22 cellular contexts compared by ENCODE assay signal in genomic region chr19:30711296-30711695, GRCh38.
A peak's percentile ranks its signal among the peaks of the same experiment; 100 is the strongest.
DNase-seq lines count a peak whose midpoint lies in the region; ATAC-seq and TF ChIP-seq lines count a peak whose summit lies in the region.
"Had no signal": no experiment of that assay in that cellular context is flagged by ENCODE, and none has a peak within 500 bp of the region (broad histone marks: within the 10 kb centered on the region; RNA-seq: fewer than 3 reads in every experiment).

No MANE protein-coding gene starts in this region.

- peak overlapping the region; percentile 10 for H3K27ac Mint-ChIP-seq in type B pancreatic cell
- H3K27ac Mint-ChIP-seq in chondrocyte (ENCODE audit: unreplicated experiment): no peak overlapping the region
- H3K27ac Mint-ChIP-seq: activated CD4-positive, alpha-beta memory T cell treated with anti-CD3 and anti-CD28 coated beads for 36 hours; B cell had no signal

- H3K27ac ChIP-seq in foreskin keratinocyte: no peak overlapping the region
- H3K27ac ChIP-seq: 22Rv1, transverse colon had no signal

- H3K27me3 ChIP-seq in foreskin keratinocyte: no peaks in the 10 kb centered on the region
- H3K27me3 ChIP-seq: transverse colon had no signal

- TF ChIP-seq CTCF in type B pancreatic cell (conservative IDR thresholded peaks at IDR 0.05) (no peak), chondrocyte (IDR thresholded peaks at IDR 0.05) (no peak), foreskin keratinocyte (conservative IDR thresholded peaks at IDR 0.05) (no peak)

- H3K4me3 Mint-ChIP-seq in type B pancreatic cell: peak overlapping the region; percentile 76
- no peak overlapping the region for H3K4me3 Mint-ChIP-seq in chondrocyte (ENCODE audit: unreplicated experiment)
- H3K4me3 Mint-ChIP-seq: activated CD4-positive, alpha-beta memory T cell treated with anti-CD3 and anti-CD28 coated beads for 36 hours; B cell had no signal

- H3K4me1 Mint-ChIP-seq in type B pancreatic cell (ENCODE audit: unreplicated experiment) (peaks cover 33% of the 10 kb centered on the region), chondrocyte (ENCODE audit: low read depth) (no peaks in the 10 kb centered on the region)
- H3K4me1 Mint-ChIP-seq: B cell had no signal

- H3K27me3 Mint-ChIP-seq in type B pancreatic cell: peaks cover 44% of the 10 kb centered on the region
- peaks cover 33% of the 10 kb centered on the region for H3K27me3 Mint-ChIP-seq in chondrocyte (ENCODE audit: low read depth)

- no peaks in the 10 kb centered on the region for H3K36me3 Mint-ChIP-seq in type B pancreatic cell
- H3K36me3 Mint-ChIP-seq in chondrocyte (ENCODE audit: low read depth): no peaks in the 10 kb centered on the region
- H3K36me3 Mint-ChIP-seq: activated CD4-positive, alpha-beta memory T cell treated with anti-CD3 and anti-CD28 coated beads for 36 hours had no signal

- intact Hi-C loops in head of caudate nucleus (cut with DNase I): no loop called here

- H3K9me3 Mint-ChIP-seq in type B pancreatic cell: no peaks in the 10 kb centered on the region
- H3K9me3 Mint-ChIP-seq in chondrocyte (ENCODE audit: low read depth): no peaks in the 10 kb centered on the region
- H3K9me3 Mint-ChIP-seq: activated CD4-positive, alpha-beta memory T cell treated with anti-CD3 and anti-CD28 coated beads for 36 hours had no signal

- no peaks in the 10 kb centered on the region for H3K4me1 ChIP-seq in foreskin keratinocyte
- H3K4me1 ChIP-seq: transverse colon had no signal

- ATAC-seq in foreskin keratinocyte: no peak
- ATAC-seq: HepG2; left colon; right cardiac atrium; stimulated activated naive CD8-positive, alpha-beta T cell treated with anti-CD3 and anti-CD28 coated beads, Interleukin-15, Interleukin-2, amounts not matched to agents 100 U/mL and 50 U/mL, for 24 hours had no signal

- peak; percentile 66 for DNase-seq in DMS 273 (lab: John Stamatoyannopoulos, UW; ENCODE audit: unreplicated experiment)
- no peak for DNase-seq in DMS 273 treated with DMSO at 0.1 percent for 48 hours (lab: John Stamatoyannopoulos, UW)
- DNase-seq in NCI-H748 treated with DMSO at 0.1 percent for 48 hours (lab: John Stamatoyannopoulos, UW): peak; percentile 19
- DNase-seq in mesenteric fat pad (ENCODE audit: low spot score): peak; percentile 53
- no peak for DNase-seq in type B pancreatic cell (ENCODE audit: extremely low spot score, unreplicated experiment)
- no peak for DNase-seq in chondrocyte (ENCODE audit: low spot score)
- DNase-seq in foreskin keratinocyte: no peak
- no peak for DNase-seq in head of caudate nucleus
- DNase-seq: activated CD4-positive, alpha-beta memory T cell treated with anti-CD3 and anti-CD28 coated beads for 36 hours; caudate nucleus; COR-L47; left colon; NCI-H1694; OCI-M1; right cardiac atrium; SHP77 treated with DMSO at 0.1 percent for 48 hours; stimulated activated naive CD8-positive, alpha-beta T cell treated with anti-CD3 and anti-CD28 coated beads, Interleukin-15, Interleukin-2, amounts not matched to agents 100 U/mL and 50 U/mL, for 24 hours; T-helper 2 cell; transverse colon had no signal

Comparison
In these comparisons a context has a peak if more than half of its experiments do, and no peak if none do; other contexts are left out.
1. DNase-seq: peak in DMS 273 (single experiment), NCI-H748 treated with DMSO at 0.1 percent for 48 hours (single experiment) and mesenteric fat pad (single experiment); none in DMS 273 treated with DMSO at 0.1 percent for 48 hours (single experiment), type B pancreatic cell (single experiment), chondrocyte (single experiment), foreskin keratinocyte (0 of 2) and head of caudate nucleus (0 of 42).